ENCODE assay signal across 18 cellular contexts in genomic region chr12:69430942-69431603, GRCh38. TPM values are rescaled to one million over a fixed set of nuclear protein-coding genes. Genes with fewer than 3 reads are reported as not detected.
DNase-seq lines count a peak whose midpoint lies in the region; ATAC-seq and TF ChIP-seq lines count a peak whose summit lies in the region.
"Had no signal": no experiment of that assay in that cellular context is flagged by ENCODE, and none has a peak within 500 bp of the region (broad histone marks: within the 10 kb centered on the region; RNA-seq: fewer than 3 reads in every experiment).

No MANE protein-coding gene starts in this region.

- no peak for TF ChIP-seq POLR2A in ovary (IDR thresholded peaks at IDR 0.05)

- intact Hi-C loops in heart right ventricle (cut with DNase I) (no loop called here), ovary (cut with DNase I) (no loop called here)

- WGBS in heart right ventricle, 2 donors, result 26 to 41% methylated on average over 8 of the region's 8 CpGs
- 57 to 77% (median 64%) methylated on average over 8 of the region's 8 CpGs for WGBS in ovary, 3 donors

- TF ChIP-seq CTCF in coronary artery (IDR thresholded peaks at IDR 0.05), result no peak
- no peak for TF ChIP-seq CTCF in heart right ventricle (IDR thresholded peaks at IDR 0.05)
- TF ChIP-seq CTCF in ovary (IDR thresholded peaks at IDR 0.05), result no peak

- TF ChIP-seq EP300 in ovary (IDR thresholded peaks at IDR 0.05), result no peak

- H3K4me3 ChIP-seq in coronary artery (peak overlapping the region; percentile 39), heart right ventricle (no peak overlapping the region), ovary (no peak overlapping the region)
- H3K4me3 ChIP-seq: tibial nerve had no signal

- H3K27ac ChIP-seq in coronary artery (peak overlapping the region; percentile 79 to 87), heart right ventricle (peak overlapping the region in 9 of 10 donors; percentile 33 to 78 (median 66)), ovary (no peak overlapping the region)
- H3K27ac ChIP-seq: HL-60 had no signal

- H3K27me3 ChIP-seq in heart right ventricle, result no peaks in the 10 kb centered on the region
- H3K27me3 ChIP-seq in ovary, result no peaks in the 10 kb centered on the region
- H3K27me3 ChIP-seq: tibial nerve had no signal

- peaks cover 0 to 31% (median 16%) of the 10 kb centered on the region in 9 donors for H3K4me1 ChIP-seq in heart right ventricle
- no peaks in the 10 kb centered on the region for H3K4me1 ChIP-seq in ovary (ENCODE audit: insufficient read depth)

- H3K9me3 ChIP-seq in heart right ventricle, result no peaks in the 10 kb centered on the region
- no peaks in the 10 kb centered on the region for H3K9me3 ChIP-seq in ovary
- H3K9me3 ChIP-seq: tibial nerve had no signal

- H3K36me3 ChIP-seq in heart right ventricle (no peaks in the 10 kb centered on the region), ovary (no peaks in the 10 kb centered on the region)

- ATAC-seq in heart right ventricle, result peak; percentile 56 to 92 (median 83)
- ATAC-seq: T-cell had no signal

- DNase-seq in coronary artery (ENCODE audit: low spot score), result no peak
- DNase-seq in heart right ventricle, result peak; percentile 33 to 46
- DNase-seq in nucleus accumbens (lab: John Stamatoyannopoulos, UW), result peak in 32 of 56 donors; percentile 2 to 60 (median 11)
- peak; percentile 64 for DNase-seq in superior temporal gyrus (ENCODE audit: extremely low spot score)
- no peak for DNase-seq in NCI-H2107 treated with DMSO at 0.1 percent for 48 hours (lab: John Stamatoyannopoulos, UW; ENCODE audit: unreplicated experiment)
- no peak for DNase-seq in ovary
- no peak for DNase-seq in EL
- DNase-seq in NCI-H2196 treated with DMSO at 0.1 percent for 48 hours (lab: John Stamatoyannopoulos, UW; ENCODE audit: unreplicated experiment), result no peak
- DNase-seq: IMR-90, NCI-H1436 treated with DMSO at 0.1 percent for 48 hours, NCI-H2171 treated with DMSO at 0.1 percent for 48 hours, NCI-H526 treated with DMSO at 0.1 percent for 48 hours, nephron progenitor cell, OCI-M1, SHP77 treated with DMSO at 0.1 percent for 48 hours, T-cell had no signal

RNA-seq across cellular contexts. Expression of gene FRS2, which starts 39.1 kb away (rescaled TPM):
- 10 to 100 TPM; 18.2 to 26.0 (median 20.0) TPM for total RNA-seq in heart right ventricle
- 1 to 10 TPM; 2.9 to 3.5 TPM for polyA plus RNA-seq in heart right ventricle
- 10 to 100 TPM; 39.9 to 64.2 (median 45.7) TPM for total RNA-seq in ovary
- 10 to 100 TPM; 15.5 to 22.8 TPM for polyA plus RNA-seq in ovary

Comparison
In these comparisons a context has a peak if more than half of its experiments do, and no peak if none do; other contexts are left out.
1. DNase-seq: peak in heart right ventricle (2 of 2), nucleus accumbens (32 of 56) and superior temporal gyrus (single experiment); none in coronary artery (single experiment), NCI-H2107 treated with DMSO at 0.1 percent for 48 hours (single experiment), ovary (0 of 5), EL (single experiment) and NCI-H2196 treated with DMSO at 0.1 percent for 48 hours (single experiment).
2. H3K27ac ChIP-seq: peak in coronary artery (2 of 2) and heart right ventricle (9 of 10); none in ovary (0 of 2).